1 cellular context compared by ENCODE assay signal in genomic region chr5:169029087-169029486, GRCh38.
TF ChIP-seq lines count a peak whose summit lies in the region.

No MANE protein-coding gene starts in this region.

TF ChIP-seq in HepG2, 621 proteins besides CTCF, POLR2A, EP300 and RAD21 (continued from another document):
- TF ChIP-seq PRDM4 (CRISPR knock-in tag; IDR thresholded peaks at IDR 0.05; ENCODE audit: borderline replicate concordance) (no peak), PHF8 (CRISPR knock-in tag; IDR thresholded peaks at IDR 0.05) (no peak), ZNF33A (CRISPR knock-in tag; IDR thresholded peaks at IDR 0.05; ENCODE audit: borderline replicate concordance) (no peak), MTF2 (CRISPR knock-in tag; IDR thresholded peaks at IDR 0.05; ENCODE audit: borderline replicate concordance) (no peak), BRF2 (CRISPR knock-in tag; IDR thresholded peaks at IDR 0.05) (no peak), ZNF768 (CRISPR knock-in tag; IDR thresholded peaks at IDR 0.05) (no peak), ARID5B (CRISPR knock-in tag; IDR thresholded peaks at IDR 0.05) (no peak), ZNF446 (CRISPR knock-in tag; IDR thresholded peaks at IDR 0.05) (no peak), ZFP62 (CRISPR knock-in tag; IDR thresholded peaks at IDR 0.05) (no peak), ZBTB8A (CRISPR knock-in tag; IDR thresholded peaks at IDR 0.05; ENCODE audit: borderline replicate concordance, low read depth) (no peak), ZNF687 (CRISPR knock-in tag; IDR thresholded peaks at IDR 0.05) (no peak), TBX3 (IDR thresholded peaks at IDR 0.05; ENCODE audit: borderline replicate concordance) (no peak), JARID2 (CRISPR knock-in tag; IDR thresholded peaks at IDR 0.05; ENCODE audit: insufficient replicate concordance) (no peak), MYPOP (CRISPR knock-in tag; IDR thresholded peaks at IDR 0.05) (no peak), KDM1A (CRISPR knock-in tag; IDR thresholded peaks at IDR 0.05) (no peak), TRIM24 (CRISPR knock-in tag; IDR thresholded peaks at IDR 0.05) (no peak)
